Comparison of ENCODE assay signal across 15 cellular contexts in genomic region chr15:64763462-64763861, GRCh38. TPM values are rescaled to one million over a fixed set of nuclear protein-coding genes. Genes with fewer than 3 reads are reported as not detected.
"Had no signal": no experiment of that assay in that cellular context is flagged by ENCODE, and none has a peak within 500 bp of the region (broad histone marks: within the 10 kb centered on the region; RNA-seq: fewer than 3 reads in every experiment).

No MANE protein-coding gene starts in this region.

- ATAC-seq: activated CD4-positive, CD25-positive, alpha-beta regulatory T cell treated with anti-CD3 and anti-CD28 coated beads, Interleukin-2, amount 50 U/mL, for 24 hours; body of pancreas; natural killer cell treated with Interleukin-12 subunit alpha and Interleukin-12 subunit beta and Interleukin-15 and Interleukin-18, amount 100 ng/mL, for 72 hours had no signal

- H3K9me3 ChIP-seq: body of pancreas had no signal

- H3K4me3 Mint-ChIP-seq: activated naive CD8-positive, alpha-beta T cell treated with anti-CD3 and anti-CD28 coated beads for 36 hours; activated T-helper 1 cell treated with anti-CD3 and anti-CD28 coated beads, Interleukin-12 subunit alpha, Interleukin-12 subunit beta, Interleukin-2, Interleukin-4 antibody, amounts not matched to agents 30 ng/mL and 10 ng/mL and 1 ng/mL, durations not matched to agents 14 hours and 24 hours and 36 hours; central memory CD8-positive, alpha-beta T cell; natural killer cell treated with Interleukin-12 subunit alpha and Interleukin-12 subunit beta and Interleukin-15 and Interleukin-18, amount 100 ng/mL, for 72 hours; stimulated activated naive B cell treated with anti-CD40 and anti-IgM and Interleukin-4, amounts not matched to agents 10 μg/mL and 1 μg/mL and 100 μg/mL, for 72 hours; T-helper 2 cell treated with Interferon-gamma antibody and Interleukin-4, amounts not matched to agents 5 μg/mL and 100 μg/mL, for 36 hours; type B pancreatic cell had no signal

- H3K4me3 ChIP-seq: body of pancreas had no signal

- H3K36me3 Mint-ChIP-seq: activated naive CD8-positive, alpha-beta T cell treated with anti-CD3 and anti-CD28 coated beads for 36 hours; natural killer cell treated with Interleukin-12 subunit alpha and Interleukin-12 subunit beta and Interleukin-15 and Interleukin-18, amount 100 ng/mL, for 72 hours; stimulated activated naive B cell treated with anti-CD40 and anti-IgM and Interleukin-4, amounts not matched to agents 10 μg/mL and 1 μg/mL and 100 μg/mL, for 72 hours had no signal

- H3K27ac ChIP-seq: body of pancreas had no signal

- H3K4me1 ChIP-seq: body of pancreas had no signal

- DNase-seq: activated naive CD8-positive, alpha-beta T cell treated with anti-CD3 and anti-CD28 coated beads for 36 hours; amygdala; body of pancreas; cortex of kidney; effector CD8-positive, alpha-beta T cell; stimulated activated CD4-positive, alpha-beta T cell treated with anti-CD3 and anti-CD28 coated beads, Interleukin-2, amount 100 ng/mL, for 48 hours; stimulated activated naive B cell treated with anti-CD40 and anti-IgM and Interleukin-4, amounts not matched to agents 10 μg/mL and 1 μg/mL and 100 μg/mL, for 72 hours; substantia nigra had no signal

- H3K27me3 ChIP-seq: body of pancreas had no signal

- H3K27ac Mint-ChIP-seq: activated naive CD8-positive, alpha-beta T cell treated with anti-CD3 and anti-CD28 coated beads for 36 hours; activated T-helper 1 cell treated with anti-CD3 and anti-CD28 coated beads, Interleukin-12 subunit alpha, Interleukin-12 subunit beta, Interleukin-2, Interleukin-4 antibody, amounts not matched to agents 30 ng/mL and 10 ng/mL and 1 ng/mL, durations not matched to agents 14 hours and 24 hours and 36 hours; natural killer cell treated with Interleukin-12 subunit alpha and Interleukin-12 subunit beta and Interleukin-15 and Interleukin-18, amount 100 ng/mL, for 72 hours; stimulated activated naive B cell treated with anti-CD40 and anti-IgM and Interleukin-4, amounts not matched to agents 10 μg/mL and 1 μg/mL and 100 μg/mL, for 72 hours; T-helper 2 cell treated with Interferon-gamma antibody and Interleukin-4, amounts not matched to agents 5 μg/mL and 100 μg/mL, for 36 hours; type B pancreatic cell had no signal

- H3K9me3 Mint-ChIP-seq: activated naive CD8-positive, alpha-beta T cell treated with anti-CD3 and anti-CD28 coated beads for 36 hours; activated T-helper 1 cell treated with anti-CD3 and anti-CD28 coated beads, Interleukin-12 subunit alpha, Interleukin-12 subunit beta, Interleukin-2, Interleukin-4 antibody, amounts not matched to agents 30 ng/mL and 10 ng/mL and 1 ng/mL, durations not matched to agents 14 hours and 24 hours and 36 hours; central memory CD8-positive, alpha-beta T cell; natural killer cell treated with Interleukin-12 subunit alpha and Interleukin-12 subunit beta and Interleukin-15 and Interleukin-18, amount 100 ng/mL, for 72 hours; stimulated activated naive B cell treated with anti-CD40 and anti-IgM and Interleukin-4, amounts not matched to agents 10 μg/mL and 1 μg/mL and 100 μg/mL, for 72 hours; T-helper 2 cell treated with Interferon-gamma antibody and Interleukin-4, amounts not matched to agents 5 μg/mL and 100 μg/mL, for 36 hours; type B pancreatic cell had no signal

- H3K27me3 Mint-ChIP-seq: activated naive CD8-positive, alpha-beta T cell treated with anti-CD3 and anti-CD28 coated beads for 36 hours; central memory CD8-positive, alpha-beta T cell; natural killer cell treated with Interleukin-12 subunit alpha and Interleukin-12 subunit beta and Interleukin-15 and Interleukin-18, amount 100 ng/mL, for 72 hours; stimulated activated naive B cell treated with anti-CD40 and anti-IgM and Interleukin-4, amounts not matched to agents 10 μg/mL and 1 μg/mL and 100 μg/mL, for 72 hours; type B pancreatic cell had no signal

RNA-seq across cellular contexts. Expression of gene RBPMS2, which starts 11.9 kb away (rescaled TPM):
- total RNA-seq: activated CD8-positive, alpha-beta memory T cell treated with anti-CD3 and anti-CD28 coated beads for 36 hours; activated naive CD8-positive, alpha-beta T cell treated with anti-CD3 and anti-CD28 coated beads for 36 hours had no signal
